In the genomic region with DNA sequence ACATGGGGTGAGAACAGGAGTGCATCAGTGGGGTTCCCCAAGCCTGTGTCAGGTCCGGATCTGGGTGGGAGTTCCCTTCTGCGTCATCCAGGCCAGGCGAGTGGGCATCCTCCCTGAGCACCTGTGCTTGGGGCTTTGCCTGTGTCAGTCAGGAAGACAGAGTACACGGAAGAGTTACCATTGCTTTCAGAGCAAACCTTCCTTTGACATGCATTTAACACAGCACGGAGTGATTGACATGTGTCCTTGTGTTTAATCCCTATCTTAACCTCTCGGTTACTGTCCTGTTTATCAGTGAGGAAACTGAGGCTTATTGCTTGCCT, we compare ENCODE assay signal across 12 cellular contexts. TPM values are rescaled to one million over a fixed set of nuclear protein-coding genes. Genes with fewer than 3 reads are reported as not detected.
DNase-seq lines count a peak whose midpoint lies in the region; ATAC-seq, FAIRE-seq and TF ChIP-seq lines count a peak whose summit lies in the region.
"Had no signal": no experiment of that assay in that cellular context is flagged by ENCODE, and none has a peak within 500 bp of the region (broad histone marks: within the 10 kb centered on the region; RNA-seq: fewer than 3 reads in every experiment).

No MANE protein-coding gene starts in this region.

- H3K4me3 ChIP-seq in bronchial epithelial cell (ENCODE audit: low read depth, low read length) = no peak overlapping the region
- no peak overlapping the region for H3K4me3 ChIP-seq in mesenchymal stem cell (ENCODE audit: insufficient read depth in 1 of 2, low read depth in 1 of 2, low read length in 2 of 2)
- H3K4me3 ChIP-seq in suprapubic skin = no peak overlapping the region

- no peak for TF ChIP-seq CTCF in HFFc6 (IDR thresholded peaks at IDR 0.05)
- TF ChIP-seq CTCF in bronchial epithelial cell (IDR thresholded peaks at IDR 0.05; ENCODE audit: insufficient read depth, low read length, severe bottlenecking) = no peak
- no peak for TF ChIP-seq CTCF in suprapubic skin (IDR thresholded peaks at IDR 0.05)

- 98% methylated on average over 6 of the region's 6 CpGs for WGBS in mesenchymal stem cell
- 70% methylated on average over 6 of the region's 6 CpGs for WGBS in suprapubic skin

- H2BK5ac ChIP-seq in mesenchymal stem cell (ENCODE audit: low read depth, low read length, poor library complexity, severe bottlenecking) = no peak overlapping the region

- no peak overlapping the region for H3K4ac ChIP-seq in mesenchymal stem cell (ENCODE audit: low read depth in 1 of 2, low read length in 2 of 2)

- H3K4me1 Mint-ChIP-seq in HFFc6 (ENCODE audit: low read depth) = peaks cover 57% of the 10 kb centered on the region

- DNase-seq in HFFc6 = no peak
- DNase-seq in bronchial epithelial cell (ENCODE audit: low read depth) = no peak
- no peak for DNase-seq in mesenchymal stem cell
- no peak for DNase-seq in suprapubic skin (ENCODE audit: low spot score in 2 of 2)
- DNase-seq in NCI-H2227 (lab: John Stamatoyannopoulos, UW; ENCODE audit: unreplicated experiment) = no peak
- DNase-seq in NCI-H774 (lab: John Stamatoyannopoulos, UW) = no peak
- DNase-seq: NCI-H1694; NK-92 treated with Interleukin-12 subunit alpha and Interleukin-12 subunit beta, amount 100 ng/mL, for 24 hours had no signal

- H3K4me2 ChIP-seq in mesenchymal stem cell (ENCODE audit: low read length, poor library complexity, severe bottlenecking) = no peak overlapping the region

- peak overlapping the region; percentile 100 for H3K27ac Mint-ChIP-seq in HFFc6
- H3K27ac Mint-ChIP-seq: activated naive CD4-positive, alpha-beta T cell treated with anti-CD3 and anti-CD28 coated beads, Interleukin-2, amount 50 U/mL, for 24 hours had no signal

- H3K4me1 ChIP-seq in mesenchymal stem cell (ENCODE audit: control insufficient read depth, insufficient read depth, low read depth, low read length) = peaks cover 70% of the 10 kb centered on the region
- peaks cover 100% of the 10 kb centered on the region for H3K4me1 ChIP-seq in suprapubic skin

- no peaks in the 10 kb centered on the region for H3K79me1 ChIP-seq in mesenchymal stem cell (replicated peaks; ENCODE audit: low read length, poor library complexity, severe bottlenecking)

- H3K27me3 Mint-ChIP-seq in HFFc6 (ENCODE audit: insufficient read depth) = peaks cover 38% of the 10 kb centered on the region
- H3K27me3 Mint-ChIP-seq: activated naive CD4-positive, alpha-beta T cell treated with anti-CD3 and anti-CD28 coated beads, Interleukin-2, amount 50 U/mL, for 24 hours; IgD-negative memory B cell had no signal

- H3K23ac ChIP-seq in mesenchymal stem cell (ENCODE audit: low read length in 2 of 2) = no peak overlapping the region

- H3K9me3 Mint-ChIP-seq in HFFc6 = no peaks in the 10 kb centered on the region
- H3K9me3 Mint-ChIP-seq: activated naive CD4-positive, alpha-beta T cell treated with anti-CD3 and anti-CD28 coated beads, Interleukin-2, amount 50 U/mL, for 24 hours; IgD-negative memory B cell had no signal

- H2AFZ ChIP-seq in mesenchymal stem cell (ENCODE audit: low read depth, low read length) = no peak overlapping the region

- H4K91ac ChIP-seq in mesenchymal stem cell (ENCODE audit: low read length) = no peak overlapping the region

- peaks cover 72% of the 10 kb centered on the region for H3K36me3 Mint-ChIP-seq in HFFc6 (ENCODE audit: low read depth)
- H3K36me3 Mint-ChIP-seq: activated naive CD4-positive, alpha-beta T cell treated with anti-CD3 and anti-CD28 coated beads, Interleukin-2, amount 50 U/mL, for 24 hours; IgD-negative memory B cell had no signal

- no peak overlapping the region for H3K9ac ChIP-seq in mesenchymal stem cell (ENCODE audit: low read length)

- TF ChIP-seq EP300 in suprapubic skin (IDR thresholded peaks at IDR 0.05) = no peak

- H3K36me3 ChIP-seq in bronchial epithelial cell (ENCODE audit: control insufficient read depth, insufficient read depth, low read length) (peaks cover 30% of the 10 kb centered on the region), mesenchymal stem cell (ENCODE audit: control insufficient read depth in 1 of 2, insufficient read depth in 2 of 2, low read depth in 1 of 2, low read length in 2 of 2) (peaks cover 35 to 68% of the 10 kb centered on the region in 2 experiments), suprapubic skin (peaks cover 14% of the 10 kb centered on the region)

- no peak overlapping the region for H3K4me3 Mint-ChIP-seq in HFFc6
- H3K4me3 Mint-ChIP-seq: activated naive CD4-positive, alpha-beta T cell treated with anti-CD3 and anti-CD28 coated beads, Interleukin-2, amount 50 U/mL, for 24 hours had no signal

- H2BK15ac ChIP-seq in mesenchymal stem cell (ENCODE audit: low read depth, poor library complexity, severe bottlenecking) = no peak overlapping the region

- H2BK120ac ChIP-seq in mesenchymal stem cell (ENCODE audit: low read depth, low read length) = no peak overlapping the region

- no peaks in the 10 kb centered on the region for H3K9me3 ChIP-seq in mesenchymal stem cell (ENCODE audit: control insufficient read depth, low read length)
- no peaks in the 10 kb centered on the region for H3K9me3 ChIP-seq in suprapubic skin

- H3K18ac ChIP-seq in mesenchymal stem cell (ENCODE audit: low read depth in 1 of 2, low read length in 2 of 2) = no peak overlapping the region

- H2AK5ac ChIP-seq in mesenchymal stem cell (ENCODE audit: low read length, severe bottlenecking) = no peak overlapping the region

- TF ChIP-seq POLR2A in suprapubic skin (IDR thresholded peaks at IDR 0.05) (no peak), GM18505 (IDR thresholded peaks at IDR 0.05; ENCODE audit: borderline replicate concordance, extremely low read depth, insufficient read depth, insufficient read length) (no peak)

- H3K27me3 ChIP-seq in bronchial epithelial cell (ENCODE audit: control insufficient read depth, insufficient read depth, low read length) (no peaks in the 10 kb centered on the region), mesenchymal stem cell (ENCODE audit: control insufficient read depth in 1 of 2, insufficient read depth in 1 of 2, low read length in 2 of 2) (no peaks in the 10 kb centered on the region), suprapubic skin (no peaks in the 10 kb centered on the region)

- H3K14ac ChIP-seq in mesenchymal stem cell (ENCODE audit: low read length in 2 of 2) = no peak overlapping the region

- no peak overlapping the region for H2BK12ac ChIP-seq in mesenchymal stem cell (ENCODE audit: low read length in 2 of 2)

- ATAC-seq in GM18505 (IDR thresholded peaks at IDR 0.05; ENCODE audit: unreplicated experiment) = no peak

- H3K27ac ChIP-seq in mesenchymal stem cell (ENCODE audit: low read length, poor library complexity, severe bottlenecking) = peak overlapping the region; percentile 0
- peak overlapping the region; percentile 84 for H3K27ac ChIP-seq in suprapubic skin

- no peak overlapping the region for H4K8ac ChIP-seq in mesenchymal stem cell (ENCODE audit: low read length)

- FAIRE-seq in bronchial epithelial cell (lab: Jason Lieb, UNC) = peak; percentile 86
- FAIRE-seq: D721Med had no signal

RNA-seq across cellular contexts. Expression of gene CAPN12, which starts 47.6 kb away (rescaled TPM):
- under 1 TPM; 0.09 to 0.45 (median 0.19) TPM for total RNA-seq in HFFc6 (2021; fragmentation: NEBNext Ultra II Directional; extraction: Animal tissue kit (Norgen Biotek cat#: 25700))
- 6.6 and 6.8 TPM in 2 replicates for total RNA-seq in bronchial epithelial cell
- 1.6 TPM for polyA plus RNA-seq in mesenchymal stem cell (2013, experiment 1 of 2)
- polyA plus RNA-seq in mesenchymal stem cell (2013, experiment 2 of 2) = 1.5 TPM
- 10 to 100 TPM in 3 of 4 donors, 1 to 10 TPM in 1; 8.0 to 31.3 (median 15.7) TPM for total RNA-seq in suprapubic skin

RNA-seq across cellular contexts. Expression of gene ACTN4, which starts 49.2 kb away (rescaled TPM):
- 1,000 to 10,000 TPM in 5 of 6 experiments, 100 to 1,000 TPM in 1; 972 to 1,299 (median 1,250) TPM for total RNA-seq in HFFc6 (2021; fragmentation: NEBNext Ultra II Directional; extraction: Animal tissue kit (Norgen Biotek cat#: 25700))
- total RNA-seq in bronchial epithelial cell = 130 and 135 TPM in 2 replicates
- 259 TPM for polyA plus RNA-seq in mesenchymal stem cell (2013, experiment 1 of 2)
- polyA plus RNA-seq in mesenchymal stem cell (2013, experiment 2 of 2) = 250 TPM
- 100 to 1,000 TPM; 475 to 520 (median 507) TPM for total RNA-seq in suprapubic skin
